Comparison of ENCODE assay signal across 1 cellular context in the genomic region with DNA sequence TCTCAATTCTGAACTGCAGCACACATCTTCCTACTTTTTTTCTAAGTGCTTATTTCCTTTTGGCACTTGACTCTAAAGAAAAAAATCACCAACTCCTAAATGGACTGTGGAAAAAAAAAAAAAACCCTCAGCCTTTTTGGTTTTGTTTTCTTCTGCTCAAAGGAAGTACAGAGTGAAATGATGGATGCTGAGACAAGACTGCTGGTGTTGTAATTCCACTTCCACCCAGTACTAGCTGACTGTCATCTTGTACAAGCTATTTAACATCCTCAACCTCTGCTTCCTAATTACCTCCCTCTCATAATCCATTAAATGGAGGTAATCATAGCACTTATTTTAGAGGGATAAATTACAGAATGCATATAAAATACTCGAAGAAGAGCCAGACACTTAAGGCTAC.
TF ChIP-seq lines count a peak whose summit lies in the region.

No MANE protein-coding gene starts in this region.

TF ChIP-seq in IMR-90, 13 proteins besides CTCF, POLR2A, EP300 and RAD21 (continued from another document):
- TF ChIP-seq USF2 (IDR thresholded peaks at IDR 0.05; ENCODE audit: low read depth, low read length) (no peak), MXI1 (IDR thresholded peaks at IDR 0.05; ENCODE audit: borderline replicate concordance, low read depth, low read length) (no peak), RCOR1 (IDR thresholded peaks at IDR 0.05; ENCODE audit: insufficient replicate concordance, low read length) (no peak), FOS (IDR thresholded peaks at IDR 0.05; ENCODE audit: low read depth, low read length) (no peak)
